Comparison of ENCODE assay signal across 10 cellular contexts in the genomic region with DNA sequence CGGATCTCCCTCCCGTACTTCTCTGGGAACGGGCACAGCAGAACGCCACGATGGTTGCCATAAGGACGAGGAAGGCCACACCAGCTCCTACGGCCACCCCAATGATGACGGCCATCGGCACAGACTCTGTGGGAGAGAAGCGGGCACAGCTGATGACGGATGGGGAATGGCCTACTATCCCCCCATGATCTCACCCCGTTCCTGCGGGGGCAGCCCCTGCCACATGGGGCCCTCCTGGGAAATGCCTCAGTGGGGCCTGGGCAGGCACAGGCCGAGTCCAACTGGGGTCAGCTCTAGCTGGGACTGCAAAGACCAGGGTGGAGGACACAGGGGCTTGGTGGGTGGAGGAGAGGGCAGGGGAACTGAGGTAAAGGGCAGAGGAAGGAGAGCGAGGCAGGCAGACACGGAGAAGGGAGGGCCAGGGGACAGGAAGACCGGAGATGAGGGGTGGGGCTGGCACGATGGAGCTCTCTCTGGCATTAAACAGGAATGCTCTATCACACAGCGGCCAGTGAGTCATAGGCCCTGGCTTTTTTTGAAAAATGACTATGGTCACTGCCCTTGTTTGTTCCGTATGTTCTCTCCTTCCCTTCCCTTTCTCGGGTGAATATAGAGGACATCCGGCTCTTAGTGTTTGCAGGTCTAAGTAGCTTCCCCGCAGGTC.
DNase-seq lines count a peak whose midpoint lies in the region; ATAC-seq and TF ChIP-seq lines count a peak whose summit lies in the region.
"Had no signal": no experiment of that assay in that cellular context is flagged by ENCODE, and none has a peak within 500 bp of the region (broad histone marks: within the 10 kb centered on the region; RNA-seq: fewer than 3 reads in every experiment).

No MANE protein-coding gene starts in this region.

- H3K4me1 Mint-ChIP-seq in WTC11: peaks cover 21% of the 10 kb centered on the region
- H3K4me1 Mint-ChIP-seq: activated naive CD8-positive, alpha-beta T cell treated with anti-CD3 and anti-CD28 coated beads, Interleukin-2, amount 10 ng/mL, durations not matched to agents 7 days and 5 days had no signal

- no peaks in the 10 kb centered on the region for H3K9me3 Mint-ChIP-seq in WTC11
- H3K9me3 Mint-ChIP-seq: activated naive CD8-positive, alpha-beta T cell treated with anti-CD3 and anti-CD28 coated beads, Interleukin-2, amount 10 ng/mL, durations not matched to agents 7 days and 5 days had no signal

- H3K27ac ChIP-seq in lower lobe of right lung: peak overlapping the region; percentile 74
- H3K27ac ChIP-seq: VCaP had no signal

- H3K9me3 ChIP-seq in lower lobe of right lung: no peaks in the 10 kb centered on the region

- ATAC-seq in lower lobe of right lung: peak; percentile 48 to 50
- no peak for ATAC-seq in WTC11
- ATAC-seq in HG02870 (IDR thresholded peaks at IDR 0.05; ENCODE audit: unreplicated experiment): no peak

- CTCF ChIA-PET in WTC11 (lab: Charles Lee): interaction anchor here (1.4 to 2.3 kb wide), 4 partner anchors 9 to 121 kb away, joined by 5 to 12 read pairs (median 6); no protein-coding TSS in a partner anchor

- intact Hi-C loops in lower lobe of right lung (cut with DNase I): no loop called here

- H3K27ac Mint-ChIP-seq in WTC11: no peak overlapping the region
- H3K27ac Mint-ChIP-seq: activated naive CD8-positive, alpha-beta T cell treated with anti-CD3 and anti-CD28 coated beads, Interleukin-2, amount 10 ng/mL, durations not matched to agents 7 days and 5 days had no signal

- no peak overlapping the region for H3K4me3 Mint-ChIP-seq in WTC11
- H3K4me3 Mint-ChIP-seq: activated naive CD8-positive, alpha-beta T cell treated with anti-CD3 and anti-CD28 coated beads, Interleukin-2, amount 10 ng/mL, durations not matched to agents 7 days and 5 days had no signal

- peak; percentile 85 for DNase-seq in LHCN-M2 (ENCODE audit: low read depth)
- DNase-seq in dedifferentiated amniotic fluid mesenchymal stem cell (ENCODE audit: extremely low spot score): peak; percentile 59
- DNase-seq in lower lobe of right lung: no peak
- peak; percentile 78 for DNase-seq in ureter (ENCODE audit: low spot score)
- no peak for DNase-seq in WTC11 (ENCODE audit: low spot score)
- DNase-seq in NOMO-1 treated with DMSO at 0.1 percent for 48 hours (lab: John Stamatoyannopoulos, UW; ENCODE audit: unreplicated experiment): no peak
- DNase-seq: activated naive CD8-positive, alpha-beta T cell treated with anti-CD3 and anti-CD28 coated beads, Interleukin-2, amount 10 ng/mL, durations not matched to agents 7 days and 5 days; NCI-H2081 treated with DMSO at 0.1 percent for 48 hours had no signal

- H3K36me3 Mint-ChIP-seq in WTC11: no peaks in the 10 kb centered on the region
- H3K36me3 Mint-ChIP-seq: activated naive CD8-positive, alpha-beta T cell treated with anti-CD3 and anti-CD28 coated beads, Interleukin-2, amount 10 ng/mL, durations not matched to agents 7 days and 5 days had no signal

- POLR2A ChIA-PET in WTC11 (lab: Charles Lee): no interaction called here

- no peak overlapping the region for H3K4me3 ChIP-seq in lower lobe of right lung

- TF ChIP-seq CTCF in lower lobe of right lung (IDR thresholded peaks at IDR 0.05) (no peak), WTC11 (IDR thresholded peaks at IDR 0.05) (no peak)

- no peaks in the 10 kb centered on the region for H3K27me3 ChIP-seq in lower lobe of right lung (ENCODE audit: low read depth)

- H3K36me3 ChIP-seq in lower lobe of right lung: no peaks in the 10 kb centered on the region

- H3K4me1 ChIP-seq in lower lobe of right lung: peaks cover 32% of the 10 kb centered on the region

- no peaks in the 10 kb centered on the region for H3K27me3 Mint-ChIP-seq in WTC11 (ENCODE audit: low read depth)
- H3K27me3 Mint-ChIP-seq: activated naive CD8-positive, alpha-beta T cell treated with anti-CD3 and anti-CD28 coated beads, Interleukin-2, amount 10 ng/mL, durations not matched to agents 7 days and 5 days had no signal

TF ChIP-seq in WTC11, 78 proteins besides CTCF, POLR2A, EP300 and RAD21:
- TF ChIP-seq ZNF416 (CRISPR knock-in tag; IDR thresholded peaks at IDR 0.05) (no peak), TEAD1 (CRISPR knock-in tag; IDR thresholded peaks at IDR 0.05) (no peak), RELA (CRISPR knock-in tag; IDR thresholded peaks at IDR 0.05; ENCODE audit: borderline replicate concordance) (no peak), GTF2I (CRISPR knock-in tag; conservative IDR thresholded peaks at IDR 0.05) (no peak), CREM (CRISPR knock-in tag; IDR thresholded peaks at IDR 0.05) (no peak), OVOL2 (CRISPR knock-in tag; IDR thresholded peaks at IDR 0.05; ENCODE audit: borderline replicate concordance) (no peak), FOXK1 (CRISPR knock-in tag; IDR thresholded peaks at IDR 0.05) (no peak), ZNF121 (CRISPR knock-in tag; IDR thresholded peaks at IDR 0.05) (no peak), HMGA2 (CRISPR knock-in tag; IDR thresholded peaks at IDR 0.05) (no peak)
- TF ChIP-seq, protein P1, sequence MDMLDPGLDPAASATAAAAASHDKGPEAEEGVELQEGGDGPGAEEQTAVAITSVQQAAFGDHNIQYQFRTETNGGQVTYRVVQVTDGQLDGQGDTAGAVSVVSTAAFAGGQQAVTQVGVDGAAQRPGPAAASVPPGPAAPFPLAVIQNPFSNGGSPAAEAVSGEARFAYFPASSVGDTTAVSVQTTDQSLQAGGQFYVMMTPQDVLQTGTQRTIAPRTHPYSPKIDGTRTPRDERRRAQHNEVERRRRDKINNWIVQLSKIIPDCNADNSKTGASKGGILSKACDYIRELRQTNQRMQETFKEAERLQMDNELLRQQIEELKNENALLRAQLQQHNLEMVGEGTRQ (CRISPR knock-in tag; IDR thresholded peaks at IDR 0.05): no peak
- TF ChIP-seq, protein P2, sequence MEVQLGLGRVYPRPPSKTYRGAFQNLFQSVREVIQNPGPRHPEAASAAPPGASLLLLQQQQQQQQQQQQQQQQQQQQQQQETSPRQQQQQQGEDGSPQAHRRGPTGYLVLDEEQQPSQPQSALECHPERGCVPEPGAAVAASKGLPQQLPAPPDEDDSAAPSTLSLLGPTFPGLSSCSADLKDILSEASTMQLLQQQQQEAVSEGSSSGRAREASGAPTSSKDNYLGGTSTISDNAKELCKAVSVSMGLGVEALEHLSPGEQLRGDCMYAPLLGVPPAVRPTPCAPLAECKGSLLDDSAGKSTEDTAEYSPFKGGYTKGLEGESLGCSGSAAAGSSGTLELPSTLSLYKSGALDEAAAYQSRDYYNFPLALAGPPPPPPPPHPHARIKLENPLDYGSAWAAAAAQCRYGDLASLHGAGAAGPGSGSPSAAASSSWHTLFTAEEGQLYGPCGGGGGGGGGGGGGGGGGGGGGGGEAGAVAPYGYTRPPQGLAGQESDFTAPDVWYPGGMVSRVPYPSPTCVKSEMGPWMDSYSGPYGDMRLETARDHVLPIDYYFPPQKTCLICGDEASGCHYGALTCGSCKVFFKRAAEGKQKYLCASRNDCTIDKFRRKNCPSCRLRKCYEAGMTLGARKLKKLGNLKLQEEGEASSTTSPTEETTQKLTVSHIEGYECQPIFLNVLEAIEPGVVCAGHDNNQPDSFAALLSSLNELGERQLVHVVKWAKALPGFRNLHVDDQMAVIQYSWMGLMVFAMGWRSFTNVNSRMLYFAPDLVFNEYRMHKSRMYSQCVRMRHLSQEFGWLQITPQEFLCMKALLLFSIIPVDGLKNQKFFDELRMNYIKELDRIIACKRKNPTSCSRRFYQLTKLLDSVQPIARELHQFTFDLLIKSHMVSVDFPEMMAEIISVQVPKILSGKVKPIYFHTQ (CRISPR knock-in tag; IDR thresholded peaks at IDR 0.05): no peak
- TF ChIP-seq, protein P3, sequence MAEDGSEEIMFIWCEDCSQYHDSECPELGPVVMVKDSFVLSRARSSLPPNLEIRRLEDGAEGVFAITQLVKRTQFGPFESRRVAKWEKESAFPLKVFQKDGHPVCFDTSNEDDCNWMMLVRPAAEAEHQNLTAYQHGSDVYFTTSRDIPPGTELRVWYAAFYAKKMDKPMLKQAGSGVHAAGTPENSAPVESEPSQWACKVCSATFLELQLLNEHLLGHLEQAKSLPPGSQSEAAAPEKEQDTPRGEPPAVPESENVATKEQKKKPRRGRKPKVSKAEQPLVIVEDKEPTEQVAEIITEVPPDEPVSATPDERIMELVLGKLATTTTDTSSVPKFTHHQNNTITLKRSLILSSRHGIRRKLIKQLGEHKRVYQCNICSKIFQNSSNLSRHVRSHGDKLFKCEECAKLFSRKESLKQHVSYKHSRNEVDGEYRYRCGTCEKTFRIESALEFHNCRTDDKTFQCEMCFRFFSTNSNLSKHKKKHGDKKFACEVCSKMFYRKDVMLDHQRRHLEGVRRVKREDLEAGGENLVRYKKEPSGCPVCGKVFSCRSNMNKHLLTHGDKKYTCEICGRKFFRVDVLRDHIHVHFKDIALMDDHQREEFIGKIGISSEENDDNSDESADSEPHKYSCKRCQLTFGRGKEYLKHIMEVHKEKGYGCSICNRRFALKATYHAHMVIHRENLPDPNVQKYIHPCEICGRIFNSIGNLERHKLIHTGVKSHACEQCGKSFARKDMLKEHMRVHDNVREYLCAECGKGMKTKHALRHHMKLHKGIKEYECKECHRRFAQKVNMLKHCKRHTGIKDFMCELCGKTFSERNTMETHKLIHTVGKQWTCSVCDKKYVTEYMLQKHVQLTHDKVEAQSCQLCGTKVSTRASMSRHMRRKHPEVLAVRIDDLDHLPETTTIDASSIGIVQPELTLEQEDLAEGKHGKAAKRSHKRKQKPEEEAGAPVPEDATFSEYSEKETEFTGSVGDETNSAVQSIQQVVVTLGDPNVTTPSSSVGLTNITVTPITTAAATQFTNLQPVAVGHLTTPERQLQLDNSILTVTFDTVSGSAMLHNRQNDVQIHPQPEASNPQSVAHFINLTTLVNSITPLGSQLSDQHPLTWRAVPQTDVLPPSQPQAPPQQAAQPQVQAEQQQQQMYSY (CRISPR knock-in tag; IDR thresholded peaks at IDR 0.05): no peak
TF ChIP-seq in WTC11: peak in this region for 0.

Comparison
In these comparisons a context has a peak if more than half of its experiments do, and no peak if none do; other contexts are left out.
1. DNase-seq: peak in LHCN-M2 (single experiment), dedifferentiated amniotic fluid mesenchymal stem cell (single experiment) and ureter (single experiment); none in lower lobe of right lung (single experiment), WTC11 (single experiment) and NOMO-1 treated with DMSO at 0.1 percent for 48 hours (single experiment).
2. ATAC-seq: peak in lower lobe of right lung (2 of 2); none in WTC11 (single experiment) and HG02870 (single experiment).